Comparison of ENCODE assay signal across 28 cellular contexts in genomic region chr13:55007681-55008080, GRCh38.
"Had no signal": no experiment of that assay in that cellular context is flagged by ENCODE, and none has a peak within 500 bp of the region (broad histone marks: within the 10 kb centered on the region; RNA-seq: fewer than 3 reads in every experiment).

No MANE protein-coding gene starts in this region.

- DNase-seq: naive thymus-derived CD8-positive, alpha-beta T cell; occipital lobe; ovary; posterior cingulate gyrus; psoas muscle; right cardiac atrium; right lobe of liver; sigmoid colon; small intestine; stimulated activated CD4-positive, alpha-beta T cell treated with anti-CD3 and anti-CD28 coated beads, Interleukin-15, amount 100 ng/mL, for 24 hours; stimulated activated CD4-positive, alpha-beta T cell treated with anti-CD3 and anti-CD28 coated beads, Interleukin-2, amount 100 ng/mL, for 24 hours; stimulated activated CD4-positive, alpha-beta T cell treated with anti-CD3 and anti-CD28 coated beads, Interleukin-2, amount 100 ng/mL, for 48 hours; stimulated activated CD4-positive, alpha-beta T cell treated with anti-CD3 and anti-CD28 coated beads, Interleukin-4, amount 100 ng/mL, for 24 hours; stimulated activated naive B cell treated with anti-CD40 and anti-IgM and Interleukin-4, amounts not matched to agents 10 μg/mL and 1 μg/mL and 100 μg/mL, for 72 hours; stimulated activated naive CD4-positive, alpha-beta T cell treated with Interleukin-2 at 50 U/mL for 16 hours; stomach; tibial artery; transverse colon; upper lobe of right lung; uterus had no signal

- H3K9ac ChIP-seq: neural progenitor cell, parathyroid adenoma had no signal

- H3K4me1 ChIP-seq: neural progenitor cell, parathyroid adenoma, psoas muscle, right lobe of liver, sigmoid colon, stomach, tibial artery, transverse colon, upper lobe of right lung, uterus had no signal

- H3K4me2 ChIP-seq: neural progenitor cell had no signal

- H3K27ac ChIP-seq: neural progenitor cell, ovary, parathyroid adenoma, psoas muscle, right lobe of liver, sigmoid colon, stomach, thoracic aorta, tibial artery, transverse colon, upper lobe of right lung, uterus had no signal

- H3K79me2 ChIP-seq: parathyroid adenoma had no signal

- H3K4me3 ChIP-seq: neural progenitor cell, ovary, psoas muscle, right lobe of liver, sigmoid colon, stomach, thoracic aorta, tibial artery, transverse colon, upper lobe of right lung, uterus had no signal

- H3K4me3 Mint-ChIP-seq: naive thymus-derived CD8-positive, alpha-beta T cell; natural killer cell treated with Interleukin-12 subunit alpha and Interleukin-12 subunit beta and Interleukin-15 and Interleukin-18, amount 100 ng/mL, for 72 hours; neural progenitor cell; stimulated activated effector memory CD8-positive, alpha-beta T cell treated with anti-CD3 and anti-CD28 coated beads, Interleukin-12 subunit alpha, Interleukin-12 subunit beta, amount 100 ng/mL, for 72 hours; stimulated activated naive B cell treated with anti-CD40 and anti-IgM and Interleukin-4, amounts not matched to agents 10 μg/mL and 1 μg/mL and 100 μg/mL, for 72 hours; stimulated activated naive CD8-positive, alpha-beta T cell treated with anti-CD3 and anti-CD28 coated beads, Interleukin-15, Interleukin-2, amounts not matched to agents 100 ng/mL and 50 ng/mL, for 24 hours; type B pancreatic cell had no signal

- H3K36me3 Mint-ChIP-seq: natural killer cell treated with Interleukin-12 subunit alpha and Interleukin-12 subunit beta and Interleukin-15 and Interleukin-18, amount 100 ng/mL, for 72 hours; neural progenitor cell; stimulated activated effector memory CD8-positive, alpha-beta T cell treated with anti-CD3 and anti-CD28 coated beads, Interleukin-12 subunit alpha, Interleukin-12 subunit beta, amount 100 ng/mL, for 72 hours; stimulated activated naive B cell treated with anti-CD40 and anti-IgM and Interleukin-4, amounts not matched to agents 10 μg/mL and 1 μg/mL and 100 μg/mL, for 72 hours; type B pancreatic cell had no signal

- H3K27me3 ChIP-seq: neural progenitor cell, ovary, right lobe of liver, sigmoid colon, stomach, tibial artery, transverse colon, upper lobe of right lung, uterus had no signal

- FAIRE-seq: small intestine had no signal

- H3K27me3 Mint-ChIP-seq: naive thymus-derived CD8-positive, alpha-beta T cell; natural killer cell treated with Interleukin-12 subunit alpha and Interleukin-12 subunit beta and Interleukin-15 and Interleukin-18, amount 100 ng/mL, for 72 hours; progenitor cell of endocrine pancreas; stimulated activated naive B cell treated with anti-CD40 and anti-IgM and Interleukin-4, amounts not matched to agents 10 μg/mL and 1 μg/mL and 100 μg/mL, for 72 hours; stimulated activated naive CD8-positive, alpha-beta T cell treated with anti-CD3 and anti-CD28 coated beads, Interleukin-15, Interleukin-2, amounts not matched to agents 100 ng/mL and 50 ng/mL, for 24 hours; type B pancreatic cell had no signal

- ATAC-seq: naive thymus-derived CD8-positive, alpha-beta T cell; natural killer cell treated with Interleukin-12 subunit alpha and Interleukin-12 subunit beta and Interleukin-15 and Interleukin-18, amount 100 ng/mL, for 72 hours; psoas muscle; right cardiac atrium; stimulated activated effector memory CD8-positive, alpha-beta T cell treated with anti-CD3 and anti-CD28 coated beads, Interleukin-12 subunit alpha, Interleukin-12 subunit beta, amount 100 ng/mL, for 72 hours; stimulated activated naive B cell treated with anti-CD40 and anti-IgM and Interleukin-4, amounts not matched to agents 10 μg/mL and 1 μg/mL and 100 μg/mL, for 72 hours; upper lobe of right lung had no signal

- H3K27ac Mint-ChIP-seq: naive thymus-derived CD8-positive, alpha-beta T cell; natural killer cell treated with Interleukin-12 subunit alpha and Interleukin-12 subunit beta and Interleukin-15 and Interleukin-18, amount 100 ng/mL, for 72 hours; neural progenitor cell; progenitor cell of endocrine pancreas; stimulated activated effector memory CD8-positive, alpha-beta T cell treated with anti-CD3 and anti-CD28 coated beads, Interleukin-12 subunit alpha, Interleukin-12 subunit beta, amount 100 ng/mL, for 72 hours; stimulated activated naive B cell treated with anti-CD40 and anti-IgM and Interleukin-4, amounts not matched to agents 10 μg/mL and 1 μg/mL and 100 μg/mL, for 72 hours; stimulated activated naive CD8-positive, alpha-beta T cell treated with anti-CD3 and anti-CD28 coated beads, Interleukin-15, Interleukin-2, amounts not matched to agents 100 ng/mL and 50 ng/mL, for 24 hours; type B pancreatic cell had no signal

- H3K36me3 ChIP-seq: neural progenitor cell, ovary, right lobe of liver, sigmoid colon, stomach, thoracic aorta, tibial artery, transverse colon, upper lobe of right lung, uterus had no signal

- H2AFZ ChIP-seq: neural progenitor cell, parathyroid adenoma had no signal

- H3K4me1 Mint-ChIP-seq: naive thymus-derived CD8-positive, alpha-beta T cell; neural progenitor cell; stimulated activated effector memory CD8-positive, alpha-beta T cell treated with anti-CD3 and anti-CD28 coated beads, Interleukin-12 subunit alpha, Interleukin-12 subunit beta, amount 100 ng/mL, for 72 hours; stimulated activated naive B cell treated with anti-CD40 and anti-IgM and Interleukin-4, amounts not matched to agents 10 μg/mL and 1 μg/mL and 100 μg/mL, for 72 hours had no signal

- H3K9me3 ChIP-seq: ovary, psoas muscle, right lobe of liver, thoracic aorta, tibial artery, upper lobe of right lung, uterus had no signal
